Comparison of ENCODE assay signal across 8 cellular contexts in the genomic region with DNA sequence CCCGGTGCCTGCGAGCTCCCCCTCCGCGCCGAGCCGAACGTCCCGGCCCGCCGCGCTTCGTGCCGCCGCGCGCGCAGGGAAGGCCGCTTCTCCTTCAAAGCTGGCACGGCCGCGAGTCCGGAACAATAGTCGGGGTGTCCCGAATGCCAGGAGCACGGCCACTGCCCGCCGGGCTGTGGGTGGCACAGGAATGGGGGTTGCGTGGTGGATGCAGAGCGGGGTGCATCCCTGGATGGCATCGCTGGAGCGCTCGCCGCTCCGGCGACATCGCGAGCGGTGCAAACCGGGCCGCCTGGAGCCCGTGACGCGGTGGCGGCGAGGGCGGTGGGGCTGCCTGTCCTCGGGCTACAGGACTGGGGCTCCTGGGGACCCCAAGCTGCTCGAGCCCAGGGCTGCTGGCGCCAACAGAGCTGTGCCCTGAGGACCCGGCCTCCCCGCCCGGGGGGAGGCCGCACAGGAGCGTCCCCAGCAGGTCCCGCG. TPM values are rescaled to one million over a fixed set of nuclear protein-coding genes. Genes with fewer than 3 reads are reported as not detected.
DNase-seq lines count a peak whose midpoint lies in the region; ATAC-seq, FAIRE-seq and TF ChIP-seq lines count a peak whose summit lies in the region.

No MANE protein-coding gene starts in this region.

- no peak overlapping the region for H3K27ac Mint-ChIP-seq in endodermal cell
- no peak overlapping the region for H3K27ac Mint-ChIP-seq in naive B cell

- peak overlapping the region; percentile 97 for H3K27ac ChIP-seq in RWPE1
- H3K27ac ChIP-seq in endodermal cell (ENCODE audit: low read depth, low read length), result no peak overlapping the region

- POLR2A ChIA-PET in RWPE1 (lab: Yijun Ruan, JAX; ENCODE audit: low non-redundant PET), result interaction anchor here (0.7 to 0.8 kb wide), 2 partner anchors 70 to 213 kb away, joined by 3 read pairs; no protein-coding TSS in a partner anchor

- H3K36me3 ChIP-seq in H7 (replicated peaks; ENCODE audit: control insufficient read depth, insufficient read depth, low read length), result no peaks in the 10 kb centered on the region
- no peaks in the 10 kb centered on the region for H3K36me3 ChIP-seq in endodermal cell (ENCODE audit: control insufficient read depth, insufficient read depth, low read length)

- DNase-seq in GM12865 (ENCODE audit: low read depth) (no peak), H7 (peak; percentile 81), RWPE1 (ENCODE audit: low spot score) (no peak), endodermal cell (no peak), naive B cell (no peak), D721Med (ENCODE audit: insufficient read length, low spot score) (no peak), D341Med (ENCODE audit: low spot score) (no peak)
- DNase-seq in central memory CD4-positive, alpha-beta T cell, result no peak

- H3K9me3 Mint-ChIP-seq in endodermal cell (no peaks in the 10 kb centered on the region), naive B cell (peaks cover 0 to 28% (median 12%) of the 10 kb centered on the region in 7 donors)

- no peaks in the 10 kb centered on the region for H3K36me3 Mint-ChIP-seq in endodermal cell (ENCODE audit: low read depth)
- no peaks in the 10 kb centered on the region for H3K36me3 Mint-ChIP-seq in naive B cell

- H3K9me3 ChIP-seq in endodermal cell (ENCODE audit: control insufficient read depth, low read length), result no peaks in the 10 kb centered on the region

- CTCF ChIA-PET in RWPE1 (lab: Yijun Ruan, JAX), result no interaction called here

- ATAC-seq in naive B cell (ENCODE audit: low read depth in 2 of 2), result peak; percentile 26 to 32

- H3K27me3 ChIP-seq in H7 (ENCODE audit: control insufficient read depth, insufficient read depth, low read length) (peaks cover 47% of the 10 kb centered on the region), endodermal cell (ENCODE audit: control insufficient read depth, insufficient read depth, low read length, poor library complexity, severe bottlenecking) (peaks cover 77% of the 10 kb centered on the region)

- peak overlapping the region; percentile 79 for H3K4me3 Mint-ChIP-seq in endodermal cell
- peak overlapping the region; percentile 62 to 98 (median 82) for H3K4me3 Mint-ChIP-seq in naive B cell

- TF ChIP-seq CTCF in GM12865 (IDR thresholded peaks at IDR 0.05; ENCODE audit: insufficient read depth, low read depth, low read length, missing control alignments), result no peak
- 0 out of 2 replicates have a peak, but pooled peaks have one; percentile 11 for TF ChIP-seq CTCF in RWPE1 (conservative IDR thresholded peaks at IDR 0.05; ENCODE audit: low read depth)
- no peak for TF ChIP-seq CTCF in endodermal cell (conservative IDR thresholded peaks at IDR 0.05)
- TF ChIP-seq CTCF in D721Med (IDR thresholded peaks at IDR 0.05; ENCODE audit: insufficient read depth, missing control alignments), result no peak

- H3K4me1 Mint-ChIP-seq in endodermal cell, result peaks cover 15% of the 10 kb centered on the region
- H3K4me1 Mint-ChIP-seq in naive B cell, result peaks cover 8 to 33% (median 21%) of the 10 kb centered on the region in 3 donors

- no peaks in the 10 kb centered on the region for H3K4me1 ChIP-seq in endodermal cell (ENCODE audit: control insufficient read depth, insufficient read depth, low read length)

- H3K27me3 Mint-ChIP-seq in endodermal cell (ENCODE audit: insufficient read depth), result peaks cover 74% of the 10 kb centered on the region
- peaks cover 29 to 57% (median 50%) of the 10 kb centered on the region in 3 donors for H3K27me3 Mint-ChIP-seq in naive B cell

- peak overlapping the region; percentile 41 for H3K9ac ChIP-seq in endodermal cell (ENCODE audit: extremely low read depth, low read length, poor library complexity, severe bottlenecking)

- FAIRE-seq in D721Med (lab: Jason Lieb, UNC), result no peak

- WGBS in endodermal cell (ENCODE audit: insufficient coverage in 1 of 2, insufficient read length in 1 of 2), 2 experiments, result 0 to 1% methylated on average over 16 to 56 of the region's 56 CpGs

- peak overlapping the region; percentile 96 for H3K4me3 ChIP-seq in GM12865 (ENCODE audit: low read depth, low read length)
- H3K4me3 ChIP-seq in H7 (ENCODE audit: insufficient read depth, low read depth, low read length), result peak overlapping the region; percentile 88
- H3K4me3 ChIP-seq in endodermal cell (ENCODE audit: low read length), result peak overlapping the region; percentile 83

RNA-seq across cellular contexts. Expression of a gene that starts 1.1 kb away (rescaled TPM):
- 10.3 and 15.7 TPM in 2 replicates for total RNA-seq in H7 (2014; rRNA removed; shearing (Covaris generic))
- total RNA-seq in endodermal cell, result 1 to 10 TPM; 2.4 to 3.0 TPM
- polyA plus RNA-seq in endodermal cell (2013, experiment 1 of 2), result 5.4 TPM
- polyA plus RNA-seq in endodermal cell (2013, experiment 2 of 2), result 5.7 TPM
- not detected for polyA plus RNA-seq in naive B cell (ENCODE audit: low read depth in 6 of 6)
